8 cellular contexts compared by ENCODE assay signal in genomic region chr2:100819365-100820345, GRCh38. TPM values are rescaled to one million over a fixed set of nuclear protein-coding genes. Genes with fewer than 3 reads are reported as not detected.
DNase-seq lines count a peak whose midpoint lies in the region; ATAC-seq, FAIRE-seq and TF ChIP-seq lines count a peak whose summit lies in the region.

Gene NPAS2, plus strand, starts transcription at chr2:100820139. Its CDS starts 84,616 bp downstream, at chr2:100904755.

- peak; percentile 59 for DNase-seq in ACHN
- no peak for DNase-seq in HL-60 (ENCODE audit: low read depth in 1 of 2, low spot score in 1 of 2)
- peak; percentile 51 for DNase-seq in activated T-cell treated with anti-CD3 and anti-CD28 coated beads, Interleukin-2, amount 50 U/mL, for 48 hours
- DNase-seq in frontal cortex (ENCODE audit: low spot score in 2 of 2): peak; percentile 61 to 71
- DNase-seq in neural progenitor cell (ENCODE audit: low spot score): peak; percentile 82
- DNase-seq in OCI-M1 (lab: John Stamatoyannopoulos, UW): no peak

- H3K36me3 Mint-ChIP-seq in neural progenitor cell: no peaks in the 10 kb centered on the region

- no peaks in the 10 kb centered on the region for H3K9me3 ChIP-seq in neural progenitor cell (ENCODE audit: low read depth)

- H3K4me1 ChIP-seq in neural progenitor cell: peaks cover 20% of the 10 kb centered on the region

- H3K27ac Mint-ChIP-seq in neural progenitor cell: no peak within 1 kb of the TSS

- peaks cover 18% of the 10 kb centered on the region for H3K4me1 Mint-ChIP-seq in neural progenitor cell

- H3K4me3 ChIP-seq in HL-60 (replicated peaks; ENCODE audit: insufficient read depth, low read length) (peak within 1 kb of the TSS; percentile 12), neural progenitor cell (peak within 1 kb of the TSS; percentile 63)

- no peaks in the 10 kb centered on the region for H3K9me3 Mint-ChIP-seq in neural progenitor cell

- H4K20me1 ChIP-seq in neural progenitor cell (ENCODE audit: low read depth): peaks cover 9% of the 10 kb centered on the region

- in situ Hi-C loops in ACHN (cut with HindIII; ENCODE audit: low pct_ligation_motif_present, low pct_unique_long_range_greater_than_20kb, low sequenced_read_pairs): no loop called here

- peaks cover 34% of the 10 kb centered on the region for H3K27me3 Mint-ChIP-seq in neural progenitor cell (ENCODE audit: insufficient read depth, low read depth)

- H3F3A ChIP-seq in neural progenitor cell (ENCODE audit: low read depth): peaks cover 15% of the 10 kb centered on the region

- peak within 1 kb of the TSS; percentile 85 for H3K4me3 Mint-ChIP-seq in neural progenitor cell

- H3K36me3 ChIP-seq in neural progenitor cell: no peaks in the 10 kb centered on the region

- H3K79me2 ChIP-seq in neural progenitor cell (ENCODE audit: low read depth): no peaks in the 10 kb centered on the region

- H3K27ac ChIP-seq in HL-60 (replicated peaks) (no peak within 1 kb of the TSS), neural progenitor cell (no peak within 1 kb of the TSS)

- H3K27me3 ChIP-seq in HL-60 (ENCODE audit: insufficient read depth, poor library complexity, severe bottlenecking): peaks cover 45% of the 10 kb centered on the region
- peaks cover 79% of the 10 kb centered on the region for H3K27me3 ChIP-seq in neural progenitor cell

- peak within 1 kb of the TSS; percentile 83 for H2AFZ ChIP-seq in neural progenitor cell (replicated peaks)

- TF ChIP-seq CTCF in HL-60 (IDR thresholded peaks at IDR 0.05; ENCODE audit: insufficient read depth, low read length) (no peak), neural progenitor cell (IDR thresholded peaks at IDR 0.05) (no peak)

- peak within 1 kb of the TSS; percentile 92 for H3K4me2 ChIP-seq in neural progenitor cell

- FAIRE-seq in frontal cortex (lab: Jason Lieb, UNC): no peak

- H3K9ac ChIP-seq in neural progenitor cell: no peak within 1 kb of the TSS

- ATAC-seq in GM21381 (IDR thresholded peaks at IDR 0.05; ENCODE audit: unreplicated experiment): no peak
- no peak for ATAC-seq in HG02981 (IDR thresholded peaks at IDR 0.05; ENCODE audit: unreplicated experiment)

RNA-seq across cellular contexts. Expression of gene NPAS2, which starts in this region (rescaled TPM):
- total RNA-seq in frontal cortex (6.5 TPM), neural progenitor cell (ENCODE audit: low replicate concordance) (0.59 and 39.4 TPM in 2 replicates)

Comparison
In these comparisons a context has a peak if more than half of its experiments do, and no peak if none do; other contexts are left out.
1. DNase-seq: peak in ACHN (single experiment), activated T-cell treated with anti-CD3 and anti-CD28 coated beads, Interleukin-2, amount 50 U/mL, for 48 hours (2 of 2), frontal cortex (2 of 2) and neural progenitor cell (single experiment); none in HL-60 (0 of 2) and OCI-M1 (single experiment).